Comparison of ENCODE assay signal across 10 cellular contexts in genomic region chr2:172196768-172197322, GRCh38.
DNase-seq lines count a peak whose midpoint lies in the region; ATAC-seq and TF ChIP-seq lines count a peak whose summit lies in the region.
"Had no signal": no experiment of that assay in that cellular context is flagged by ENCODE, and none has a peak within 500 bp of the region (broad histone marks: within the 10 kb centered on the region; RNA-seq: fewer than 3 reads in every experiment).

No MANE protein-coding gene starts in this region.

- no peaks in the 10 kb centered on the region for H4K20me1 ChIP-seq in SK-N-SH (ENCODE audit: insufficient read depth)

- CTCF ChIA-PET in activated CD8-positive, alpha-beta T cell treated with anti-CD3 and anti-CD28 coated beads for 36 hours (lab: Charles Lee) = interaction anchor here (1.8 kb wide), 1 partner anchor 265 kb away, joined by 6 read pairs; no protein-coding TSS in a partner anchor
- CTCF ChIA-PET in activated CD8-positive, alpha-beta T cell treated with anti-CD3 and anti-CD28 coated beads, Interleukin-2, amount 10 ng/mL, durations not matched to agents 7 days and 5 days (lab: Charles Lee) = no interaction called here
- CTCF ChIA-PET in SK-N-SH (lab: Yijun Ruan, JAX) = no interaction called here

- intact Hi-C loops in activated CD8-positive, alpha-beta T cell treated with anti-CD3 and anti-CD28 coated beads for 36 hours (cut with micrococcal nuclease) = no loop called here
- intact Hi-C loops in left colon (cut with DNase I, micrococcal nuclease) = no loop called here
- intact Hi-C loops in upper lobe of right lung (cut with DNase I) = no loop called here

- no peak for TF ChIP-seq EP300 in SK-N-SH (IDR thresholded peaks at IDR 0.05; ENCODE audit: borderline replicate concordance in 1 of 2, low read depth in 1 of 2, low read length in 1 of 2)

- H3K27ac Mint-ChIP-seq in activated CD8-positive, alpha-beta T cell treated with anti-CD3 and anti-CD28 coated beads for 36 hours = no peak overlapping the region
- no peak overlapping the region for H3K27ac Mint-ChIP-seq in activated CD8-positive, alpha-beta T cell treated with anti-CD3 and anti-CD28 coated beads, Interleukin-2, amount 10 ng/mL, durations not matched to agents 7 days and 5 days

- peaks cover 10% of the 10 kb centered on the region for H3K9me3 ChIP-seq in upper lobe of right lung
- peaks cover 18% of the 10 kb centered on the region for H3K9me3 ChIP-seq in SK-N-SH

- no peak overlapping the region for H3K4me3 ChIP-seq in upper lobe of right lung
- no peak overlapping the region for H3K4me3 ChIP-seq in SK-N-SH (ENCODE audit: low read depth in 2 of 2, low read length in 1 of 2)
- H3K4me3 ChIP-seq: coronary artery had no signal

- H3K27me3 Mint-ChIP-seq in activated CD8-positive, alpha-beta T cell treated with anti-CD3 and anti-CD28 coated beads for 36 hours = no peaks in the 10 kb centered on the region
- peaks cover 20% of the 10 kb centered on the region for H3K27me3 Mint-ChIP-seq in activated CD8-positive, alpha-beta T cell treated with anti-CD3 and anti-CD28 coated beads, Interleukin-2, amount 10 ng/mL, durations not matched to agents 7 days and 5 days (ENCODE audit: low read depth)

- H3K9me3 Mint-ChIP-seq in activated CD8-positive, alpha-beta T cell treated with anti-CD3 and anti-CD28 coated beads for 36 hours = peaks cover 31% of the 10 kb centered on the region
- peaks cover 40% of the 10 kb centered on the region for H3K9me3 Mint-ChIP-seq in activated CD8-positive, alpha-beta T cell treated with anti-CD3 and anti-CD28 coated beads, Interleukin-2, amount 10 ng/mL, durations not matched to agents 7 days and 5 days (ENCODE audit: insufficient read depth)

- no peak for TF ChIP-seq RAD21 in SK-N-SH (IDR thresholded peaks at IDR 0.05; ENCODE audit: low read length)

- H3K36me3 ChIP-seq in upper lobe of right lung (no peaks in the 10 kb centered on the region), SK-N-SH (replicated peaks in 1 of 2; ENCODE audit: control insufficient read depth in 1 of 2, insufficient read depth in 2 of 2, low read length in 1 of 2) (peaks cover 0 to 2% of the 10 kb centered on the region in 2 experiments)

- H3K4me3 Mint-ChIP-seq in activated CD8-positive, alpha-beta T cell treated with anti-CD3 and anti-CD28 coated beads for 36 hours = no peak overlapping the region
- H3K4me3 Mint-ChIP-seq in activated CD8-positive, alpha-beta T cell treated with anti-CD3 and anti-CD28 coated beads, Interleukin-2, amount 10 ng/mL, durations not matched to agents 7 days and 5 days = no peak overlapping the region

- no peaks in the 10 kb centered on the region for H3K9me2 ChIP-seq in SK-N-SH

- H3K27me3 ChIP-seq in upper lobe of right lung (no peaks in the 10 kb centered on the region), SK-N-SH (ENCODE audit: insufficient read depth) (no peaks in the 10 kb centered on the region)

- peaks cover 6% of the 10 kb centered on the region for H3K4me1 Mint-ChIP-seq in activated CD8-positive, alpha-beta T cell treated with anti-CD3 and anti-CD28 coated beads for 36 hours (ENCODE audit: low read depth)
- peaks cover 9% of the 10 kb centered on the region for H3K4me1 Mint-ChIP-seq in activated CD8-positive, alpha-beta T cell treated with anti-CD3 and anti-CD28 coated beads, Interleukin-2, amount 10 ng/mL, durations not matched to agents 7 days and 5 days (ENCODE audit: low read depth)

- 66% methylated on average over 12 of the region's 16 CpGs for WGBS in SK-N-SH (ENCODE audit: low lambda C conversion rate)

- POLR2A ChIA-PET in activated CD8-positive, alpha-beta T cell treated with anti-CD3 and anti-CD28 coated beads for 36 hours (lab: Charles Lee) = no interaction called here
- POLR2A ChIA-PET in activated CD8-positive, alpha-beta T cell treated with anti-CD3 and anti-CD28 coated beads, Interleukin-2, amount 10 ng/mL, durations not matched to agents 7 days and 5 days (lab: Charles Lee) = no interaction called here
- POLR2A ChIA-PET in SK-N-SH (lab: Yijun Ruan, JAX) = no interaction called here

- H3K27ac ChIP-seq in upper lobe of right lung = no peak overlapping the region
- no peak overlapping the region for H3K27ac ChIP-seq in SK-N-SH (ENCODE audit: low read depth in 2 of 2, low read length in 1 of 2)
- H3K27ac ChIP-seq: coronary artery had no signal

- H3K79me2 ChIP-seq in SK-N-SH (ENCODE audit: insufficient read depth) = no peaks in the 10 kb centered on the region

- DNase-seq in activated CD8-positive, alpha-beta T cell treated with anti-CD3 and anti-CD28 coated beads for 36 hours = peak; percentile 54
- no peak for DNase-seq in activated CD8-positive, alpha-beta T cell treated with anti-CD3 and anti-CD28 coated beads, Interleukin-2, amount 10 ng/mL, durations not matched to agents 7 days and 5 days
- peak; percentile 23 for DNase-seq in activated T-cell treated with anti-CD3 and anti-CD28 coated beads, Interleukin-2, amount 50 U/mL, for 1 hour
- DNase-seq in left colon (no peak), upper lobe of right lung (peak; percentile 68), SK-N-SH (no peak), SHP77 (lab: John Stamatoyannopoulos, UW) (no peak)
- DNase-seq: SW 1271 had no signal

- H2AFZ ChIP-seq in SK-N-SH (ENCODE audit: low read depth) = no peak overlapping the region

- ATAC-seq in activated CD8-positive, alpha-beta T cell treated with anti-CD3 and anti-CD28 coated beads for 36 hours = peak; percentile 58
- no peak for ATAC-seq in activated CD8-positive, alpha-beta T cell treated with anti-CD3 and anti-CD28 coated beads, Interleukin-2, amount 10 ng/mL, durations not matched to agents 7 days and 5 days
- ATAC-seq in left colon = peak; percentile 38
- ATAC-seq in upper lobe of right lung = peak; percentile 83
- ATAC-seq in GM19467 (IDR thresholded peaks at IDR 0.05; ENCODE audit: unreplicated experiment) = no peak

- no peaks in the 10 kb centered on the region for H3K4me1 ChIP-seq in upper lobe of right lung
- no peaks in the 10 kb centered on the region for H3K4me1 ChIP-seq in SK-N-SH (ENCODE audit: control insufficient read depth in 1 of 2, insufficient read depth in 2 of 2, low read depth in 1 of 2, low read length in 1 of 2)

- no peak for TF ChIP-seq CTCF in activated CD8-positive, alpha-beta T cell treated with anti-CD3 and anti-CD28 coated beads for 36 hours (IDR thresholded peaks at IDR 0.05)
- no peak for TF ChIP-seq CTCF in upper lobe of right lung (IDR thresholded peaks at IDR 0.05)
- TF ChIP-seq CTCF in SK-N-SH (IDR thresholded peaks at IDR 0.05) = no peak

- no peak overlapping the region for H3K4me2 ChIP-seq in SK-N-SH

- H3K9ac ChIP-seq in SK-N-SH = no peak overlapping the region

- H3F3A ChIP-seq in SK-N-SH (replicated peaks; ENCODE audit: insufficient read depth) = peaks cover 5% of the 10 kb centered on the region

- H3K36me3 Mint-ChIP-seq in activated CD8-positive, alpha-beta T cell treated with anti-CD3 and anti-CD28 coated beads for 36 hours (ENCODE audit: low read depth) = peaks cover 8% of the 10 kb centered on the region
- peaks cover 10% of the 10 kb centered on the region for H3K36me3 Mint-ChIP-seq in activated CD8-positive, alpha-beta T cell treated with anti-CD3 and anti-CD28 coated beads, Interleukin-2, amount 10 ng/mL, durations not matched to agents 7 days and 5 days (ENCODE audit: low read depth)

TF ChIP-seq in SK-N-SH, 30 proteins besides CTCF, POLR2A, EP300 and RAD21:
- TF ChIP-seq TEAD4 (IDR thresholded peaks at IDR 0.05; ENCODE audit: borderline replicate concordance, insufficient read depth) (no peak), SMC3 (IDR thresholded peaks at IDR 0.05; ENCODE audit: low read depth, low read length) (no peak), FOSL2 (IDR thresholded peaks at IDR 0.05; ENCODE audit: borderline replicate concordance, low read depth) (no peak), IRF3 (IDR thresholded peaks at IDR 0.05; ENCODE audit: low read depth, low read length) (no peak)

Comparison
In these comparisons a context has a peak if more than half of its experiments do, and no peak if none do; other contexts are left out.
1. ATAC-seq: peak in activated CD8-positive, alpha-beta T cell treated with anti-CD3 and anti-CD28 coated beads for 36 hours (single experiment), left colon (single experiment) and upper lobe of right lung (single experiment); none in activated CD8-positive, alpha-beta T cell treated with anti-CD3 and anti-CD28 coated beads, Interleukin-2, amount 10 ng/mL, durations not matched to agents 7 days and 5 days (single experiment) and GM19467 (single experiment).
2. DNase-seq: peak in activated CD8-positive, alpha-beta T cell treated with anti-CD3 and anti-CD28 coated beads for 36 hours (single experiment), activated T-cell treated with anti-CD3 and anti-CD28 coated beads, Interleukin-2, amount 50 U/mL, for 1 hour (single experiment) and upper lobe of right lung (single experiment); none in activated CD8-positive, alpha-beta T cell treated with anti-CD3 and anti-CD28 coated beads, Interleukin-2, amount 10 ng/mL, durations not matched to agents 7 days and 5 days (single experiment), left colon (0 of 2), SK-N-SH (single experiment) and SHP77 (0 of 2).